In genomic region chrX:30822068-30822671, GRCh38 we compare ENCODE assay signal across 8 cellular contexts.
A peak's percentile ranks its signal among the peaks of the same experiment; 100 is the strongest.
DNase-seq lines count a peak whose midpoint lies in the region; ATAC-seq, FAIRE-seq and TF ChIP-seq lines count a peak whose summit lies in the region.

No MANE protein-coding gene starts in this region.

- no peak overlapping the region for H2AFZ ChIP-seq in keratinocyte (ENCODE audit: control insufficient read depth, low read length)

- no peak overlapping the region for H3K27ac ChIP-seq in keratinocyte (ENCODE audit: control insufficient read depth, insufficient read depth, low read length)

- H3K9ac ChIP-seq in keratinocyte (ENCODE audit: control insufficient read depth, extremely low read depth, insufficient read depth, low read length) = no peak overlapping the region

- H3K27ac Mint-ChIP-seq in HFFc6 = no peak overlapping the region

- no peaks in the 10 kb centered on the region for H3K9me3 Mint-ChIP-seq in HFFc6

- no peaks in the 10 kb centered on the region for H3K79me2 ChIP-seq in keratinocyte (ENCODE audit: control insufficient read depth, insufficient read depth, low read length)

- no peaks in the 10 kb centered on the region for H3K4me1 ChIP-seq in keratinocyte (ENCODE audit: control insufficient read depth, extremely low read depth, insufficient read depth, low read length)

- no peaks in the 10 kb centered on the region for H3K9me3 ChIP-seq in keratinocyte (ENCODE audit: control insufficient read depth, low read depth, low read length)

- H3K9me1 ChIP-seq in keratinocyte (ENCODE audit: control insufficient read depth, extremely low read depth, insufficient read depth, low read length) = no peaks in the 10 kb centered on the region

- H3K36me3 ChIP-seq in keratinocyte (ENCODE audit: control insufficient read depth in 2 of 2, extremely low read depth in 1 of 2, insufficient read depth in 2 of 2, low read length in 2 of 2) = no peaks in the 10 kb centered on the region

- no peak overlapping the region for H3K4me3 ChIP-seq in keratinocyte (ENCODE audit: control insufficient read depth in 2 of 3, extremely low read depth in 1 of 3, insufficient read depth in 2 of 3, low read depth in 1 of 3, low read length in 3 of 3)

- peak; percentile 44 for FAIRE-seq in keratinocyte (lab: Jason Lieb, UNC)

- no peak overlapping the region for H3K4me2 ChIP-seq in keratinocyte (ENCODE audit: control insufficient read depth, extremely low read depth, insufficient read depth, low read depth, low read length)

- TF ChIP-seq CTCF in HFFc6 (IDR thresholded peaks at IDR 0.05) (peak; percentile 22; the same call in 1 of the 2 replicates), keratinocyte (optimal IDR thresholded peaks at IDR 0.05 in 1 of 3, IDR thresholded peaks at IDR 0.05 in 1 of 3, conservative IDR thresholded peaks at IDR 0.05 in 1 of 3; ENCODE audit: extremely low read depth in 1 of 3, insufficient read depth in 2 of 3, low read length in 3 of 3) (peak in 1 of 3 experiments; percentile 11)

- peaks cover 6% of the 10 kb centered on the region for H3K4me1 Mint-ChIP-seq in HFFc6 (ENCODE audit: low read depth)

- DNase-seq in HFFc6 (peak; percentile 1), NCI-H524 (lab: John Stamatoyannopoulos, UW) (peak; percentile 11 to 63), keratinocyte (ENCODE audit: low read depth, low spot score) (no peak), NCI-H2196 treated with DMSO at 0.1 percent for 48 hours (lab: John Stamatoyannopoulos, UW; ENCODE audit: unreplicated experiment) (no peak), NCI-H187 (lab: John Stamatoyannopoulos, UW) (no peak), dermis blood vessel endothelial cell (no peak), NCI-H2171 treated with DMSO at 0.1 percent for 48 hours (lab: John Stamatoyannopoulos, UW) (no peak)

- no peaks in the 10 kb centered on the region for H4K20me1 ChIP-seq in keratinocyte (ENCODE audit: control insufficient read depth, extremely low read depth, insufficient read depth, low read length)

- H3K27me3 Mint-ChIP-seq in HFFc6 (ENCODE audit: insufficient read depth) = peaks cover 6% of the 10 kb centered on the region; the same call in 1 of the 2 replicates

- H3K27me3 ChIP-seq in keratinocyte (ENCODE audit: control insufficient read depth, extremely low read depth, insufficient read depth, low read length) = no peaks in the 10 kb centered on the region

- H3K36me3 Mint-ChIP-seq in HFFc6 (ENCODE audit: low read depth) = no peaks in the 10 kb centered on the region

- H3K4me3 Mint-ChIP-seq in HFFc6 = no peak overlapping the region

- peak; percentile 79 for ATAC-seq in GM18520 (IDR thresholded peaks at IDR 0.05; ENCODE audit: unreplicated experiment)

- dilution Hi-C loops in keratinocyte (cut with MboI; ENCODE audit: extremely low pct_ligation_motif_present, low sequenced_read_pairs) = no loop called here

Comparison
In these comparisons a context has a peak if more than half of its experiments do, and no peak if none do; other contexts are left out.
1. DNase-seq: peak in HFFc6 (single experiment) and NCI-H524 (2 of 2); none in keratinocyte (single experiment), NCI-H2196 treated with DMSO at 0.1 percent for 48 hours (single experiment), NCI-H187 (0 of 2), dermis blood vessel endothelial cell (single experiment) and NCI-H2171 treated with DMSO at 0.1 percent for 48 hours (single experiment).